8 cellular contexts compared by ENCODE assay signal in genomic region chr3:125051205-125051604, GRCh38. TPM values are rescaled to one million over a fixed set of nuclear protein-coding genes. Genes with fewer than 3 reads are reported as not detected.
DNase-seq lines count a peak whose midpoint lies in the region; ATAC-seq and TF ChIP-seq lines count a peak whose summit lies in the region.
"Had no signal": no experiment of that assay in that cellular context is flagged by ENCODE, and none has a peak within 500 bp of the region (broad histone marks: within the 10 kb centered on the region; RNA-seq: fewer than 3 reads in every experiment).

No MANE protein-coding gene starts in this region.

- WGBS in H9 (ENCODE audit: extremely low coverage, insufficient read length, low lambda C conversion rate) = no CpG with 5 or more reads among the region's 7 CpGs
- 54 to 69% (median 65%) methylated on average over 7 of the region's 7 CpGs for WGBS in spleen, 5 donors

- POLR2A ChIA-PET in WTC11 (lab: Charles Lee) = no interaction called here

- H4K5ac ChIP-seq in H9 (ENCODE audit: insufficient read length, low read depth, low read length) = no peak overlapping the region

- TF ChIP-seq CTCF in H9 (conservative IDR thresholded peaks at IDR 0.05) = no peak
- no peak for TF ChIP-seq CTCF in WTC11 (IDR thresholded peaks at IDR 0.05)
- no peak for TF ChIP-seq CTCF in glutamatergic neuron (IDR thresholded peaks at IDR 0.05; ENCODE audit: partially characterized antibody, unreplicated experiment)
- no peak for TF ChIP-seq CTCF in spleen (IDR thresholded peaks at IDR 0.05 in 8 of 11, conservative IDR thresholded peaks at IDR 0.05 in 3 of 11)
- no peak for TF ChIP-seq CTCF in Calu3 (IDR thresholded peaks at IDR 0.05; ENCODE audit: unreplicated experiment)

- H4K8ac ChIP-seq in H9 (replicated peaks; ENCODE audit: insufficient read length, low read depth, low read length) = no peak overlapping the region

- peak overlapping the region in 1 of 2 experiments; percentile 55; a peak in 3 of 5 replicates for H3K4me3 Mint-ChIP-seq in H9
- peak overlapping the region; percentile 15; the same call in 1 of the 2 replicates for H3K4me3 Mint-ChIP-seq in WTC11
- peak overlapping the region; percentile 71 for H3K4me3 Mint-ChIP-seq in glutamatergic neuron (ENCODE audit: unreplicated experiment)
- no peak overlapping the region for H3K4me3 Mint-ChIP-seq in Calu3 (ENCODE audit: low read depth, unreplicated experiment)

- no peaks in the 10 kb centered on the region for H3K79me2 ChIP-seq in H9 (ENCODE audit: insufficient read depth, low read length)

- H3K27ac ChIP-seq in H9 (ENCODE audit: insufficient read length, low read depth, low read length) (no peak overlapping the region), spleen (peak overlapping the region; percentile 71 to 94 (median 90))

- no peak overlapping the region for H4K91ac ChIP-seq in H9 (ENCODE audit: insufficient read length, low read depth, low read length)

- H3K4me1 ChIP-seq in H9 (ENCODE audit: insufficient read depth, low read length) (peaks cover 17% of the 10 kb centered on the region; the same call in 1 of the 2 replicates), spleen (peaks cover 37 to 90% (median 53%) of the 10 kb centered on the region in 6 donors)

- no peak overlapping the region for H3K23ac ChIP-seq in H9 (ENCODE audit: insufficient read length, low read depth, low read length)

- no peak overlapping the region for H2AK5ac ChIP-seq in H9 (ENCODE audit: insufficient read length, low read length)

- H3K27me3 Mint-ChIP-seq in H9 (ENCODE audit: low read depth) = peaks cover 21% of the 10 kb centered on the region
- H3K27me3 Mint-ChIP-seq in WTC11 (ENCODE audit: low read depth) = peaks cover 18% of the 10 kb centered on the region
- H3K27me3 Mint-ChIP-seq in glutamatergic neuron (ENCODE audit: unreplicated experiment) = peaks cover 6% of the 10 kb centered on the region
- peaks cover 84% of the 10 kb centered on the region for H3K27me3 Mint-ChIP-seq in Calu3 (ENCODE audit: unreplicated experiment)

- no peaks in the 10 kb centered on the region for H4K20me1 ChIP-seq in H9 (ENCODE audit: control insufficient read depth, insufficient read depth, insufficient read length)

- H2BK120ac ChIP-seq in H9 (ENCODE audit: low read depth, low read length, poor library complexity, severe bottlenecking) = no peak overlapping the region

- no peak overlapping the region for H3K9ac ChIP-seq in H9 (ENCODE audit: extremely low read depth, insufficient read length, low read length)

- H3K79me1 ChIP-seq in H9 (ENCODE audit: insufficient read depth, low read depth, low read length, poor library complexity, severe bottlenecking) = no peaks in the 10 kb centered on the region

- H3K4me2 ChIP-seq in H9 (ENCODE audit: insufficient read depth, insufficient read length, low read length) = peak overlapping the region; percentile 25

- BruUV-seq in Calu3 (replicated peaks; lab: Mats Ljungman, UMichigan) = no TSS peak

- peak overlapping the region in 2 of 3 experiments; percentile 32 to 48; a peak in 1 of 7 replicates for H3K27ac Mint-ChIP-seq in H9
- peak overlapping the region; percentile 58; the same call in 1 of the 2 replicates for H3K27ac Mint-ChIP-seq in WTC11
- peak overlapping the region; percentile 78 for H3K27ac Mint-ChIP-seq in glutamatergic neuron (ENCODE audit: unreplicated experiment)
- no peak overlapping the region for H3K27ac Mint-ChIP-seq in Calu3 (ENCODE audit: unreplicated experiment)

- H3K14ac ChIP-seq in H9 (ENCODE audit: insufficient read depth, low read length) = no peak overlapping the region

- no peak overlapping the region for H2BK15ac ChIP-seq in H9 (ENCODE audit: low read depth, low read length)

- H3K23me2 ChIP-seq in H9 (ENCODE audit: insufficient read length, low read depth, low read length, poor library complexity, severe bottlenecking) = peaks cover 10% of the 10 kb centered on the region

- no peak for DNase-seq in H9
- DNase-seq in WTC11 (ENCODE audit: low spot score) = no peak
- DNase-seq in glutamatergic neuron = no peak
- DNase-seq in spleen = no peak
- no peak for DNase-seq in NCI-H774 (lab: John Stamatoyannopoulos, UW)
- no peak for DNase-seq in Calu3
- DNase-seq: NCI-H526 had no signal

- no peak overlapping the region for H3K56ac ChIP-seq in H9 (ENCODE audit: insufficient read length, low read depth, low read length)

- H3K4me1 Mint-ChIP-seq in H9 (peaks cover 48 to 52% of the 10 kb centered on the region in 2 experiments), WTC11 (peaks cover 48% of the 10 kb centered on the region), glutamatergic neuron (ENCODE audit: low read depth, unreplicated experiment) (peaks cover 64% of the 10 kb centered on the region), Calu3 (ENCODE audit: low read depth, unreplicated experiment) (peaks cover 10% of the 10 kb centered on the region)

- H2BK5ac ChIP-seq in H9 (ENCODE audit: insufficient read length, low read length) = no peak overlapping the region

- ATAC-seq in WTC11 (no peak), HG02623 (IDR thresholded peaks at IDR 0.05; ENCODE audit: unreplicated experiment) (no peak)

- H2BK20ac ChIP-seq in H9 (ENCODE audit: low read depth, low read length, poor library complexity, severe bottlenecking) = no peak overlapping the region

- peak overlapping the region in 1 of 8 donors; percentile 90 for H3K4me3 ChIP-seq in spleen

- no peak overlapping the region for H3T11ph ChIP-seq in H9 (ENCODE audit: low read length)

- no peak overlapping the region for H2BK12ac ChIP-seq in H9 (ENCODE audit: insufficient read length, low read depth, low read length)

- peaks cover 7% of the 10 kb centered on the region; the same call in 1 of the 2 replicates for H3K27me3 ChIP-seq in H9 (ENCODE audit: insufficient read depth, low read length)
- peaks cover 0 to 4% (median 0%) of the 10 kb centered on the region in 7 donors for H3K27me3 ChIP-seq in spleen (replicated peaks in 1 of 7)

- intact Hi-C loops in spleen (cut with DNase I; ENCODE audit: low total_unique reads) (loop anchor here (10.0 kb wide), 2 partner anchors 64 to 94 kb away; no protein-coding TSS in a partner anchor), Calu3 (cut with micrococcal nuclease; ENCODE audit: unreplicated experiment) (loop anchor here (10.0 kb wide), 1 partner anchor 126 kb away; no protein-coding TSS in a partner anchor)

- H3K9me3 Mint-ChIP-seq in H9 (no peaks in the 10 kb centered on the region), WTC11 (no peaks in the 10 kb centered on the region), glutamatergic neuron (ENCODE audit: unreplicated experiment) (peaks cover 22% of the 10 kb centered on the region), Calu3 (ENCODE audit: low read depth, unreplicated experiment) (no peaks in the 10 kb centered on the region)

- TF ChIP-seq POLR2A in spleen (IDR thresholded peaks at IDR 0.05) = no peak

- H3K18ac ChIP-seq in H9 (ENCODE audit: insufficient read length, low read depth, low read length) = no peak overlapping the region

- H2AFZ ChIP-seq in H9 (ENCODE audit: low read length) = no peak overlapping the region

- CTCF ChIA-PET in WTC11 (lab: Charles Lee) (no interaction called here), Calu3 (lab: Charles Lee) (no interaction called here)

- H3K36me3 ChIP-seq in spleen = peaks cover 0 to 14% (median 0%) of the 10 kb centered on the region in 6 donors

- H3K36me3 Mint-ChIP-seq in H9 (ENCODE audit: insufficient read depth in 1 of 3, low read depth in 3 of 3) (peaks cover 0 to 4% (median 2%) of the 10 kb centered on the region in 3 experiments; a peak in 3 of 7 replicates), WTC11 (no peaks in the 10 kb centered on the region), glutamatergic neuron (ENCODE audit: unreplicated experiment) (peaks cover 9% of the 10 kb centered on the region), Calu3 (ENCODE audit: insufficient read depth, unreplicated experiment) (peaks cover 6% of the 10 kb centered on the region)

- H3K9me3 ChIP-seq in H9 (ENCODE audit: control insufficient read depth, low read depth, low read length) (no peaks in the 10 kb centered on the region), spleen (no peaks in the 10 kb centered on the region)

- no peak overlapping the region for H3K4ac ChIP-seq in H9 (ENCODE audit: low read depth, low read length)

TF ChIP-seq in WTC11, 78 proteins besides CTCF, POLR2A, EP300 and RAD21:
- no peak for TF ChIP-seq FOXP4 (CRISPR knock-in tag; IDR thresholded peaks at IDR 0.05)
- no peak for TF ChIP-seq ATF6 (CRISPR knock-in tag; IDR thresholded peaks at IDR 0.05)

RNA-seq across cellular contexts. Expression of gene HEG1, which starts 4.6 kb away (rescaled TPM):
- 9.3 and 10.3 TPM in 2 replicates for total RNA-seq in H9 (2021)
- 7.9 to 14.6 TPM (median 8.7 TPM) in 3 replicates for total RNA-seq in WTC11 (2021)
- total RNA-seq in glutamatergic neuron (ENCODE audit: unreplicated experiment) = 32.7 TPM
- 10 to 100 TPM; 52.1 to 87.9 (median 74.4) TPM for total RNA-seq in spleen
- 1 to 10 TPM; 3.1 to 6.3 (median 3.4) TPM for polyA plus RNA-seq in spleen
- total RNA-seq in Calu3 (2022) = 0.51 and 0.97 TPM in 2 replicates
